8 cellular contexts compared by ENCODE assay signal in the genomic region with DNA sequence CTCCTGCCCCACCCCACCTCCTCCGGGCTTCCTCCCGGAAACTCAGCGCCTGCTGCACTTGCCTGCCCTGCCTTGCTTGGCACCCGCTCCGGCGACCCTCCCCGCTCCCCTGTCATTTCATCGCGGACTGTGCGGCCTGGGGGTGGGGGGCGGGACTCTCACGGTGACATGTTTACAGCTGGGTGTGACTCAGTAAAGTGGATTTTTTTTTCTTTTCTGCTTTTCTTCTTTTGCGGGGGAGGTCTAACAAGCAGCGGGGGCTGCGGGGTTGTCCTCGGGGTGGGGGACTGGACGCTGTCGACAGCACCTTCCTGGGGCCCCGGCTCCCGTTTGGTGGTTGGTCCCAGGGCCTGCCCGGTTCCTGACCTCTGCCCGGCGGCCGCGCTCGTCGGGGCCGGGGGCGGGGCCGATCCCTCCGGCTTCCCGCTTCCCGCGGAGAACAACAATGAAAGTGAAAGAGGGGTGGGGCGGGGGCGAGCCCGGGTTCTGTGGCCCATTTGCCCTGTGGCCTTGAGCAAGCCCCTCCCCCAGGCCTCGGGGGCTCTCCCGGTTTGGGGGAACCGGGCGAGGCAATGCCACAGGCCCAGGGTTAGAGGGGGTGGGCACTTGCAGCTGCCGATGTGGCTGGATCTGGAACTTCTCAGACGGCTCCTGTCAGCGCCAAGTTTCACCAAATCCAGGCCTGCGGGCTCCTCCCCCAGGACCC. TPM values are rescaled to one million over a fixed set of nuclear protein-coding genes. Genes with fewer than 3 reads are reported as not detected.
A peak's percentile ranks its signal among the peaks of the same experiment; 100 is the strongest.
DNase-seq lines count a peak whose midpoint lies in the region; ATAC-seq and TF ChIP-seq lines count a peak whose summit lies in the region.

No MANE protein-coding gene starts in this region.

- intact Hi-C loops in sigmoid colon (cut with DNase I) = no loop called here

- H3K9me3 ChIP-seq in AG04450 (ENCODE audit: control insufficient read depth, insufficient read depth, low read length) (peaks cover 7% of the 10 kb centered on the region; the same call in 1 of the 2 replicates), HAP-1 (no peaks in the 10 kb centered on the region), right atrium auricular region (no peaks in the 10 kb centered on the region), sigmoid colon (no peaks in the 10 kb centered on the region)

- peak overlapping the region; percentile 56 for H3K27ac Mint-ChIP-seq in activated naive CD8-positive, alpha-beta T cell

- ATAC-seq in HG02763 (IDR thresholded peaks at IDR 0.05; ENCODE audit: unreplicated experiment) (no peak), HG02678 (IDR thresholded peaks at IDR 0.05; ENCODE audit: unreplicated experiment) (no peak)

- no peaks in the 10 kb centered on the region for H3K27me3 ChIP-seq in AG04450 (ENCODE audit: control insufficient read depth, insufficient read depth, low read length)
- no peaks in the 10 kb centered on the region for H3K27me3 ChIP-seq in HAP-1 (ENCODE audit: low read depth)
- no peaks in the 10 kb centered on the region for H3K27me3 ChIP-seq in right atrium auricular region
- peaks cover 9 to 48% (median 31%) of the 10 kb centered on the region in 3 donors for H3K27me3 ChIP-seq in sigmoid colon

- 1% methylated on average over 45 of the region's 45 CpGs for WGBS in sigmoid colon, 2 donors

- peaks cover 13% of the 10 kb centered on the region for H3K36me3 ChIP-seq in HAP-1 (replicated peaks)
- H3K36me3 ChIP-seq in right atrium auricular region = peaks cover 33% of the 10 kb centered on the region
- H3K36me3 ChIP-seq in sigmoid colon = peaks cover 6 to 23% (median 11%) of the 10 kb centered on the region in 4 donors

- H3K4me1 ChIP-seq in HAP-1 (peaks cover 8% of the 10 kb centered on the region; the same call in 1 of the 2 replicates), right atrium auricular region (peaks cover 0 to 28% of the 10 kb centered on the region in 2 donors), sigmoid colon (peaks cover 0 to 39% (median 32%) of the 10 kb centered on the region in 4 donors)

- H3K27ac ChIP-seq in AG04450 (ENCODE audit: low read depth, low read length) (peak overlapping the region; percentile 21), RWPE1 (peak overlapping the region; percentile 78), right atrium auricular region (peak overlapping the region; percentile 75), sigmoid colon (peak overlapping the region; percentile 66 to 79 (median 74))

- no peak for TF ChIP-seq POLR2A in sigmoid colon (IDR thresholded peaks at IDR 0.05)

- POLR2A ChIA-PET in AG04450 (lab: Yijun Ruan, JAX) (interaction anchor here (1.6 kb wide), 1 partner anchor 12 kb away, joined by 3 read pairs; no protein-coding TSS in a partner anchor), RWPE1 (lab: Yijun Ruan, JAX; ENCODE audit: low non-redundant PET) (no interaction called here)

- CTCF ChIA-PET in AG04450 (lab: Charles Lee) = interaction anchor here (1.7 kb wide), 1 partner anchor 149 kb away, joined by 5 read pairs; no protein-coding TSS in a partner anchor
- CTCF ChIA-PET in RWPE1 (lab: Yijun Ruan, JAX) = interaction anchor here (1.0 to 2.0 kb wide), 2 partner anchors 9 to 28 kb away, joined by 3 to 11 read pairs; no protein-coding TSS in a partner anchor

- peak overlapping the region; percentile 56 for H3K4me3 ChIP-seq in AG04450 (ENCODE audit: low read depth, low read length)
- H3K4me3 ChIP-seq in HAP-1 = peak overlapping the region; percentile 50
- H3K4me3 ChIP-seq in right atrium auricular region = peak overlapping the region; percentile 54 to 69
- peak overlapping the region; percentile 57 to 77 (median 66) for H3K4me3 ChIP-seq in sigmoid colon

- no peaks in the 10 kb centered on the region for H3K36me3 Mint-ChIP-seq in activated naive CD8-positive, alpha-beta T cell

- in situ Hi-C loops in HAP-1 (cut with MboI; ENCODE audit: low sequenced_read_pairs) = no loop called here

- no peaks in the 10 kb centered on the region for H3K9me3 Mint-ChIP-seq in activated naive CD8-positive, alpha-beta T cell (ENCODE audit: low read depth)

- peaks cover 2% of the 10 kb centered on the region for H3K27me3 Mint-ChIP-seq in activated naive CD8-positive, alpha-beta T cell

- TF ChIP-seq CTCF in AG04450 (IDR thresholded peaks at IDR 0.05; ENCODE audit: low read depth, low read length) (no peak), RWPE1 (conservative IDR thresholded peaks at IDR 0.05; ENCODE audit: low read depth) (no peak), right atrium auricular region (IDR thresholded peaks at IDR 0.05) (no peak), sigmoid colon (IDR thresholded peaks at IDR 0.05) (no peak)

- H3K4me3 Mint-ChIP-seq in activated naive CD8-positive, alpha-beta T cell = peak overlapping the region; percentile 73

- DNase-seq in AG04450 (ENCODE audit: low read depth, low spot score) = no peak
- DNase-seq in HAP-1 (ENCODE audit: low spot score in 2 of 2) = peak; percentile 57 to 88
- DNase-seq in RWPE1 (ENCODE audit: low spot score) = peak; percentile 67
- peak; percentile 74 for DNase-seq in right atrium auricular region (ENCODE audit: low spot score)
- peak; percentile 85 for DNase-seq in sigmoid colon

- H3K4me1 Mint-ChIP-seq in activated naive CD8-positive, alpha-beta T cell (ENCODE audit: low read depth) = peaks cover 5% of the 10 kb centered on the region

- TF ChIP-seq EP300 in sigmoid colon (IDR thresholded peaks at IDR 0.05) = no peak

RNA-seq across cellular contexts. Expression of gene MDK, which starts 1.0 kb away (rescaled TPM):
- polyA plus RNA-seq in AG04450 (2011; rRNA removed) (445 and 578 TPM in 2 replicates), sigmoid colon (100 to 1,000 TPM; 101 to 403 (median 169) TPM)
- polyA minus RNA-seq in AG04450 (2011; rRNA and poly(A)+ RNA removed) = 66.6 and 91.2 TPM in 2 replicates
- total RNA-seq in right atrium auricular region (10 to 100 TPM; 11.9 to 26.4 TPM), sigmoid colon (10 to 100 TPM; 10.7 to 49.9 (median 33.0) TPM)

RNA-seq across cellular contexts. Expression of gene CHRM4, which starts 11.1 kb away (rescaled TPM):
- polyA plus RNA-seq in AG04450 (2011; rRNA removed) (0.11 TPM in 1 of 2 replicates, not detected in the other), sigmoid colon (1 to 10 TPM in 2 of 3 donors, not detected in 1; 2.3 to 5.4 TPM)
- not detected in 2 replicates for polyA minus RNA-seq in AG04450 (2011; rRNA and poly(A)+ RNA removed)
- total RNA-seq in right atrium auricular region (under 1 TPM in 1 of 2 donors, not detected in 1; 0.28 TPM), sigmoid colon (1 to 10 TPM in 2 of 4 donors, under 1 TPM in 2; 0.55 to 5.3 (median 2.3) TPM)

RNA-seq across cellular contexts. Expression of gene DGKZ, which starts 33.2 kb away (rescaled TPM):
- polyA plus RNA-seq in AG04450 (2011; rRNA removed) (15.8 and 23.2 TPM in 2 replicates), sigmoid colon (10 to 100 TPM; 16.6 to 71.9 (median 19.2) TPM)
- polyA minus RNA-seq in AG04450 (2011; rRNA and poly(A)+ RNA removed) = 28.1 and 32.6 TPM in 2 replicates
- total RNA-seq in right atrium auricular region (100 to 1,000 TPM in 1 of 2 donors, 10 to 100 TPM in 1; 91.7 to 116 TPM), sigmoid colon (10 to 100 TPM; 22.5 to 76.7 (median 34.2) TPM)

Comparison
In these comparisons a context has a peak if more than half of its experiments do, and no peak if none do; other contexts are left out.
1. H3K27ac ChIP-seq: peak in every context shown above with its lines; median percentile 78 in RWPE1; 75 in right atrium auricular region; 74 in sigmoid colon; 21 in AG04450.